20 cellular contexts compared by ENCODE assay signal in the genomic region with DNA sequence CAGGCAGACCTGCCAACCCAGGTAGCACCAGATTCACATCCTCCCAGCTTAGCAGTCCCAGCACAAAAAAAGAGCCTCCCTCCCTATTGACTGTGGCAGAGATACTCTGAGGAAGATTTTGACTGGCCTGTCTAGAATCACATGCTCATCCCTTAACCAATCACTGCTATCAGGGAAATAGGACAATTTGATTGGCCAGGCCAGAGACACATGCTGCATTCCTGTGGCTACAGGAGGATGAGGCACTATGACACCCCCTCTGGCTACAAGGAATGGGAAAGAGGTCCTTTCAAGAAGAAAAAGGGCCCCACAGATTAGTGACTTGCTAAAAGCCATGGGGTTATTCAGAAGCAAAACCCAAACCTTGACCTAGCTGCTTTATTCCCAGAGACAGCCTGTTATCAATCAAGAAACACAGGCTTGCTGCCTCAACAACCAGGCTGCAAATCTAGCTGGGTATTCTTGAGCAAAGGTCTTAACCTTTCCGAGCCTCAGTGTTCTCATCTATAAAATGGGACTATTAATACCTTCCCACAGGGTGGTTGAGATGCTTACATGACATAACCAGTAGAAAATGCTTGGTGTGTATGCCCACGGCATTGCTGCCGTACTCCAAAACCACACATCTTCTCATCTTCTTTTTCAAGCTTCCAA.
A peak's percentile ranks its signal among the peaks of the same experiment; 100 is the strongest.
DNase-seq lines count a peak whose midpoint lies in the region; ATAC-seq, FAIRE-seq and TF ChIP-seq lines count a peak whose summit lies in the region.
"Had no signal": no experiment of that assay in that cellular context is flagged by ENCODE, and none has a peak within 500 bp of the region (broad histone marks: within the 10 kb centered on the region; RNA-seq: fewer than 3 reads in every experiment).

No MANE protein-coding gene starts in this region.

- H3K27ac ChIP-seq in A549: no peak overlapping the region
- H3K27ac ChIP-seq: colonic mucosa, right atrium auricular region had no signal

- POLR2A ChIA-PET in A549 (lab: Yijun Ruan, JAX): no interaction called here

- CTCF ChIA-PET in A549 (lab: Yijun Ruan, JAX): interaction anchor here (0.6 to 1.0 kb wide), 3 partner anchors 19 to 218 kb away, joined by 3 to 4 read pairs (median 4); no protein-coding TSS in a partner anchor

- H3K9me3 ChIP-seq in A549: no peaks in the 10 kb centered on the region
- H3K9me3 ChIP-seq: colonic mucosa had no signal

- H3K4me1 ChIP-seq in A549: peaks cover 23% of the 10 kb centered on the region
- H3K4me1 ChIP-seq: colonic mucosa, right atrium auricular region had no signal

- no peak for TF ChIP-seq RAD21 in A549 (conservative IDR thresholded peaks at IDR 0.05 in 1 of 2, IDR thresholded peaks at IDR 0.05 in 1 of 2)

- WGBS in A549 (ENCODE audit: missing lambda C conversion rate): 87% methylated on average over 3 of the region's 3 CpGs

- no peak for ATAC-seq in A549
- no peak for ATAC-seq in HG03432 (IDR thresholded peaks at IDR 0.05; ENCODE audit: unreplicated experiment)
- no peak for ATAC-seq in HG03571 (IDR thresholded peaks at IDR 0.05; ENCODE audit: unreplicated experiment)
- ATAC-seq: GM12878, left colon had no signal

- no peak for DNase-seq in A549 (ENCODE audit: low read depth in 1 of 2, low spot score in 1 of 2)
- peak; percentile 19 for DNase-seq in H4 (ENCODE audit: low spot score)
- peak; percentile 46 for DNase-seq in RKO (ENCODE audit: low spot score)
- peak; percentile 47 for DNase-seq in choroid plexus epithelial cell (ENCODE audit: low read depth)
- DNase-seq in middle frontal gyrus (ENCODE audit: extremely low spot score, low spot score): no peak
- DNase-seq in OCI-M1 (lab: John Stamatoyannopoulos, UW): no peak
- DNase-seq: activated CD4-positive, alpha-beta T cell treated with anti-CD3 and anti-CD28 coated beads, Interleukin-2, amount 10 ng/mL, durations not matched to agents 24 days and 14 days; activated naive CD4-positive, alpha-beta T cell treated with anti-CD3 and anti-CD28 coated beads for 36 hours; activated T-cell treated with anti-CD3 and anti-CD28 coated beads for 4 hours; colonic mucosa; Kasumi-1; left colon; NCI-H1694; nucleus accumbens; SHP77 treated with DMSO at 0.1 percent for 48 hours had no signal

- no peak overlapping the region for H3K4me3 ChIP-seq in A549
- H3K4me3 ChIP-seq in choroid plexus epithelial cell (ENCODE audit: low read depth, low read length): no peak overlapping the region
- H3K4me3 ChIP-seq: colonic mucosa, GM12878, right atrium auricular region had no signal

- no peak for TF ChIP-seq EP300 in A549 (IDR thresholded peaks at IDR 0.05)

- no peak for TF ChIP-seq POLR2A in A549 (IDR thresholded peaks at IDR 0.05; ENCODE audit: low read length)

- TF ChIP-seq CTCF in A549 (IDR thresholded peaks at IDR 0.05): no peak
- no peak for TF ChIP-seq CTCF in choroid plexus epithelial cell (conservative IDR thresholded peaks at IDR 0.05; ENCODE audit: low read depth, low read length)

- no peak overlapping the region for H3K4me2 ChIP-seq in A549

- no peak for FAIRE-seq in A549 (lab: Jason Lieb, UNC)
- FAIRE-seq: endometrium, GM12878 had no signal

TF ChIP-seq in A549, 52 proteins besides CTCF, POLR2A, EP300 and RAD21:
- no peak for TF ChIP-seq ZC3H11A (IDR thresholded peaks at IDR 0.05)
- TF ChIP-seq FOSB (CRISPR knock-in tag; IDR thresholded peaks at IDR 0.05): no peak
- TF ChIP-seq, protein P1, sequence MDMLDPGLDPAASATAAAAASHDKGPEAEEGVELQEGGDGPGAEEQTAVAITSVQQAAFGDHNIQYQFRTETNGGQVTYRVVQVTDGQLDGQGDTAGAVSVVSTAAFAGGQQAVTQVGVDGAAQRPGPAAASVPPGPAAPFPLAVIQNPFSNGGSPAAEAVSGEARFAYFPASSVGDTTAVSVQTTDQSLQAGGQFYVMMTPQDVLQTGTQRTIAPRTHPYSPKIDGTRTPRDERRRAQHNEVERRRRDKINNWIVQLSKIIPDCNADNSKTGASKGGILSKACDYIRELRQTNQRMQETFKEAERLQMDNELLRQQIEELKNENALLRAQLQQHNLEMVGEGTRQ (IDR thresholded peaks at IDR 0.05): peak; percentile 61; the same call in 1 of the 2 replicates
- TF ChIP-seq ESRRA (IDR thresholded peaks at IDR 0.05; ENCODE audit: borderline replicate concordance, low read length): no peak
- TF ChIP-seq, protein P2, sequence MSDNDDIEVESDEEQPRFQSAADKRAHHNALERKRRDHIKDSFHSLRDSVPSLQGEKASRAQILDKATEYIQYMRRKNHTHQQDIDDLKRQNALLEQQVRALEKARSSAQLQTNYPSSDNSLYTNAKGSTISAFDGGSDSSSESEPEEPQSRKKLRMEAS (IDR thresholded peaks at IDR 0.05): no peak
- TF ChIP-seq CBX2 (IDR thresholded peaks at IDR 0.05; ENCODE audit: borderline replicate concordance, low read depth): no peak
- no peak for TF ChIP-seq EHMT2 (IDR thresholded peaks at IDR 0.05; ENCODE audit: low read depth)
- no peak for TF ChIP-seq MAFK (IDR thresholded peaks at IDR 0.05; ENCODE audit: partially characterized antibody)

Comparison
In these comparisons a context has a peak if more than half of its experiments do, and no peak if none do; other contexts are left out.
1. DNase-seq: peak in H4 (single experiment), RKO (single experiment) and choroid plexus epithelial cell (single experiment); none in A549 (0 of 2), middle frontal gyrus (single experiment) and OCI-M1 (single experiment).